In the genomic region with DNA sequence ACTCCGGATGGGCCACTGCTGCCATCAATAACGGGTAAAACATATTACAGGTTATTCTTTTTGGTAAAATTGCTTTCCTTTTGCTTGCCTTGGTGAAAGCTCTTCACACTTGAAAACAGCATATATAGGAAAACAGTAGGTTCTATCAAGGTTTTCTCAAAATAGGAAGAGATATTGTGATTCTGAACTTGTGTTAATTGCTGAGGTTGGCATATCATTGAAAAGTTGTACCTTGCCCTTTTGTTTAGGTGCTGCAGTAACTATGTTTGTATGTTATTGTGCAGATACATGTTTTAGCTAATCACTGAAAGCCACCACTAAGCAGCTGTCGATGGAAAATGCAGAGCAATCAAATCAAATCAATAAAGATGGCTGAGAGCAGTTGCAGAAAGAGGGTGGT, we compare ENCODE assay signal across 2 cellular contexts.
TF ChIP-seq lines count a peak whose summit lies in the region.

No MANE protein-coding gene starts in this region.

TF ChIP-seq in A549, 52 proteins besides CTCF, POLR2A, EP300 and RAD21:
- peak; percentile 55 for TF ChIP-seq MAFK (IDR thresholded peaks at IDR 0.05; ENCODE audit: partially characterized antibody)
- TF ChIP-seq HEYL (CRISPR knock-in tag; IDR thresholded peaks at IDR 0.05): no peak

TF ChIP-seq in IMR-90, 13 proteins besides CTCF, POLR2A, EP300 and RAD21:
- TF ChIP-seq CEBPB (IDR thresholded peaks at IDR 0.05; ENCODE audit: low read depth, low read length) (no peak), MAFK (IDR thresholded peaks at IDR 0.05; ENCODE audit: low read depth, low read length) (peak; percentile 57; the same call in 1 of the 2 replicates), NFE2L2 (IDR thresholded peaks at IDR 0.05; ENCODE audit: low read depth, low read length) (no peak), SMC3 (IDR thresholded peaks at IDR 0.05; ENCODE audit: low read depth, low read length) (no peak), RFX5 (IDR thresholded peaks at IDR 0.05; ENCODE audit: low read depth, low read length) (no peak)
